Comparison of ENCODE assay signal across 15 cellular contexts in the genomic region with DNA sequence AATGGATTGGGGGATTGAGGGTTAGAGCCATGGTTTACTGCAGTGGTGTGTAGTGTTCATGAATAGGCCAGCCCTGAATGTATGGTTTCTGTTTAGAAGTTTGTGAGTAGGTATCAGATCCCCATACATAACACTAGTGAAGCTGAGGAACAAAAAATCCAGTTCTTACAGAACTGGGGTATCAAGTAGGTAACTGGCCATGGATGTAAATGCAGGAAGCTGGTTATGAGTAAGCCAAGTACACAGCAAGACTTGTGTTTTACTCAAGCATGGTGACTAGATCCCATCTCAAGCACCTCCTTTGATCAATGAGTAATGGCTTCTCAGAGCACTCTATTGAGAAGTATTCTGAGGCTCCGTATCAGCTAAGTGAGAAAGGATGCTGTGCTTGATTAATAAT.
DNase-seq lines count a peak whose midpoint lies in the region; ATAC-seq lines count a peak whose summit lies in the region.
"Had no signal": no experiment of that assay in that cellular context is flagged by ENCODE, and none has a peak within 500 bp of the region (broad histone marks: within the 10 kb centered on the region; RNA-seq: fewer than 3 reads in every experiment).

No MANE protein-coding gene starts in this region.

- peak overlapping the region; percentile 92 for H3K27ac ChIP-seq in mesodermal cell (ENCODE audit: low read depth, low read length, severe bottlenecking)
- H3K27ac ChIP-seq: suprapubic skin had no signal

- no peaks in the 10 kb centered on the region for H3K36me3 ChIP-seq in mesodermal cell (ENCODE audit: control insufficient read depth, insufficient read depth, low read length)
- H3K36me3 ChIP-seq: suprapubic skin had no signal

- H3K4me3 ChIP-seq in mesodermal cell (ENCODE audit: extremely low read depth, insufficient read depth, low read length, poor library complexity, severe bottlenecking), result no peak overlapping the region
- H3K4me3 ChIP-seq: suprapubic skin had no signal

- DNase-seq in NCI-H526 (lab: John Stamatoyannopoulos, UW) (no peak), SW 1271 (lab: John Stamatoyannopoulos, UW) (no peak)
- DNase-seq in stimulated activated CD4-positive, alpha-beta T cell treated with anti-CD3 and anti-CD28 coated beads, Interleukin-1b, Interleukin-23, amount 100 ng/mL, for 48 hours, result no peak
- no peak for DNase-seq in activated CD4-positive, alpha-beta T cell treated with anti-CD3 and anti-CD28 coated beads, Interleukin-2, amount 50 U/mL, for 48 hours
- DNase-seq: activated CD8-positive, alpha-beta T cell treated with anti-CD3 and anti-CD28 coated beads, Interleukin-2, amount 10 ng/mL, durations not matched to agents 7 days and 5 days; activated naive CD8-positive, alpha-beta T cell treated with anti-CD3 and anti-CD28 coated beads for 36 hours; CD4-positive, CD25-positive, alpha-beta regulatory T cell; natural killer cell; NCI-H82; stimulated activated CD4-positive, alpha-beta T cell treated with anti-CD3 and anti-CD28 coated beads, Interleukin-2, amount 100 ng/mL, for 48 hours had no signal

- no peaks in the 10 kb centered on the region for H3K9me3 ChIP-seq in mesodermal cell (ENCODE audit: control insufficient read depth, low read length)
- H3K9me3 ChIP-seq: suprapubic skin had no signal

- no CpG with 5 or more reads among the region's 1 CpG for WGBS in mesodermal cell (ENCODE audit: insufficient coverage in 2 of 2), 2 experiments

- peak; percentile 54 for ATAC-seq in GM18520 (IDR thresholded peaks at IDR 0.05; ENCODE audit: unreplicated experiment)
- peak; percentile 47 for ATAC-seq in GM21786 (IDR thresholded peaks at IDR 0.05; ENCODE audit: unreplicated experiment)
- peak; percentile 84 for ATAC-seq in HG03469 (IDR thresholded peaks at IDR 0.05; ENCODE audit: unreplicated experiment)
- ATAC-seq: activated CD8-positive, alpha-beta T cell treated with anti-CD3 and anti-CD28 coated beads, Interleukin-2, amount 10 ng/mL, durations not matched to agents 7 days and 5 days; natural killer cell had no signal

- H3K4me1 ChIP-seq in mesodermal cell (ENCODE audit: control insufficient read depth, insufficient read depth, low read length, poor library complexity, severe bottlenecking), result peaks cover 31% of the 10 kb centered on the region
- H3K4me1 ChIP-seq: suprapubic skin had no signal
